In the genomic region with DNA sequence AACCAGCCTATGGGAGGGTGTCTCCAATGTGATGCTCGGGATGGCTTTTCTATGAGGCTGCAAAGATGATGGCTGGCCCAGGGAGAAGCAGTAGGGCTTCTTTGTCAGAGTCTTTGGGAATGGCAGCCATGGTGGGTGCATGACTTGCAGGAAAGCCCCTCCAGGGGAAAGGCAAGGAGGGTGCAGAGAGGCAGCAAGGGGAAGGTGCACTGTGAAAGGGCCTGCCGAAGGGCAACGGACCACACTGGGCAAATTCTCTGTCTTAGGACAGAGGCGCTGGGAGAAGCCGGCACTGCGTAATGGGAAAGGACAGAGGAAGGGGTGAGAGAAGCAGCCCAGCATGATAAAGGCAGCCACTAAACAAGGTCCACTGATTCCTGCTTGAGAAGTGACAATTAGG, we compare ENCODE assay signal across 38 cellular contexts.
"Had no signal": no experiment of that assay in that cellular context is flagged by ENCODE, and none has a peak within 500 bp of the region (broad histone marks: within the 10 kb centered on the region; RNA-seq: fewer than 3 reads in every experiment).

No MANE protein-coding gene starts in this region.

- H3K36me3 Mint-ChIP-seq: activated naive CD4-positive, alpha-beta T cell treated with anti-CD3 and anti-CD28 coated beads, Interleukin-2, amount 10 ng/mL, durations not matched to agents 7 days and 5 days; activated naive CD8-positive, alpha-beta T cell treated with anti-CD3 and anti-CD28 coated beads, Interleukin-2, amount 10 ng/mL, durations not matched to agents 7 days and 5 days; brain had no signal

- H3K36me3 ChIP-seq: adrenal gland, ascending aorta, brain microvascular endothelial cell, breast epithelium, cardiac muscle cell had no signal

- H3K27ac Mint-ChIP-seq: activated naive CD4-positive, alpha-beta T cell treated with anti-CD3 and anti-CD28 coated beads for 36 hours; activated naive CD4-positive, alpha-beta T cell treated with anti-CD3 and anti-CD28 coated beads, Interleukin-2, amount 10 ng/mL, durations not matched to agents 7 days and 5 days; activated naive CD4-positive, alpha-beta T cell treated with anti-CD3 and anti-CD28 coated beads, Interleukin-2, amount 50 U/mL, for 24 hours; activated naive CD4-positive, alpha-beta T cell treated with anti-CD3 and anti-CD28 coated beads, Interleukin-2, amount 50 U/mL, for 72 hours; activated naive CD8-positive, alpha-beta T cell; activated naive CD8-positive, alpha-beta T cell treated with anti-CD3 and anti-CD28 coated beads for 36 hours; activated naive CD8-positive, alpha-beta T cell treated with anti-CD3 and anti-CD28 coated beads, Interleukin-2, amount 10 ng/mL, durations not matched to agents 7 days and 5 days; activated naive CD8-positive, alpha-beta T cell treated with anti-CD3 and anti-CD28 coated beads, Interleukin-2, amount 50 U/mL, for 24 hours; activated T-cell treated with anti-CD3 and anti-CD28 coated beads, Interleukin-2, amount 50 U/mL, for 24 hours; activated T-cell treated with anti-CD3 and anti-CD28 coated beads, Interleukin-2, amount 50 U/mL, for 72 hours; activated T-helper 1 cell treated with anti-CD3 and anti-CD28 coated beads, Interleukin-12 subunit alpha, Interleukin-12 subunit beta, Interleukin-2, Interleukin-4 antibody, amounts not matched to agents 30 ng/mL and 10 ng/mL and 1 ng/mL, durations not matched to agents 14 hours and 24 hours and 36 hours; activated T-helper 17 cell treated with anti-CD3 and anti-CD28 coated beads, Interleukin-2, amount 50 U/mL, for 72 hours; activated T-helper 2 cell treated with anti-CD3 and anti-CD28 coated beads, Interferon-gamma antibody, Interleukin-2, Interleukin-4, amounts not matched to agents 10 μg/mL and 5 μg/mL and 100 μg/mL, durations not matched to agents 14 hours and 24 hours and 36 hours; brain had no signal

- H3K27me3 Mint-ChIP-seq: activated naive CD4-positive, alpha-beta T cell treated with anti-CD3 and anti-CD28 coated beads, Interleukin-2, amount 10 ng/mL, durations not matched to agents 7 days and 5 days; activated naive CD4-positive, alpha-beta T cell treated with anti-CD3 and anti-CD28 coated beads, Interleukin-2, amount 50 U/mL, for 24 hours; activated naive CD8-positive, alpha-beta T cell; activated naive CD8-positive, alpha-beta T cell treated with anti-CD3 and anti-CD28 coated beads for 36 hours; activated naive CD8-positive, alpha-beta T cell treated with anti-CD3 and anti-CD28 coated beads, Interleukin-2, amount 10 ng/mL, durations not matched to agents 7 days and 5 days; activated naive CD8-positive, alpha-beta T cell treated with anti-CD3 and anti-CD28 coated beads, Interleukin-2, amount 50 U/mL, for 24 hours; activated T-cell treated with anti-CD3 and anti-CD28 coated beads, Interleukin-2, amount 50 U/mL, for 24 hours; activated T-helper 17 cell treated with anti-CD3 and anti-CD28 coated beads, Interleukin-2, amount 50 U/mL, for 72 hours; central memory CD8-positive, alpha-beta T cell had no signal

- H3K27ac ChIP-seq: adrenal gland, ascending aorta, brain microvascular endothelial cell, breast epithelium, cardiac muscle cell had no signal

- H3K4me1 ChIP-seq: adrenal gland, breast epithelium had no signal

- DNase-seq: activated effector memory CD4-positive, alpha-beta T cell treated with anti-CD3 and anti-CD28 coated beads, Interleukin-2, amount 50 U/mL, for 16 hours; activated effector memory CD4-positive, alpha-beta T cell treated with Interleukin-2 at 50 U/mL for 16 hours; activated gamma-delta T cell; activated gamma-delta T cell treated with Interleukin-2 at 50 U/mL for 16 hours; activated naive CD4-positive, alpha-beta T cell; activated naive CD4-positive, alpha-beta T cell treated with anti-CD3 and anti-CD28 coated beads for 36 hours; activated naive CD4-positive, alpha-beta T cell treated with anti-CD3 and anti-CD28 coated beads, Interleukin-2, amount 10 ng/mL, durations not matched to agents 7 days and 5 days; activated naive CD4-positive, alpha-beta T cell treated with anti-CD3 and anti-CD28 coated beads, Interleukin-2, amount 50 U/mL, for 16 hours; activated naive CD4-positive, alpha-beta T cell treated with Interleukin-2 at 50 U/mL for 16 hours; activated naive CD8-positive, alpha-beta T cell treated with anti-CD3 and anti-CD28 coated beads for 36 hours; activated naive CD8-positive, alpha-beta T cell treated with anti-CD3 and anti-CD28 coated beads, Interleukin-2, amount 10 ng/mL, durations not matched to agents 7 days and 5 days; activated naive CD8-positive, alpha-beta T cell treated with anti-CD3 and anti-CD28 coated beads, Interleukin-2, amount 50 U/mL, for 24 hours; activated T-cell treated with anti-CD3 and anti-CD28 coated beads for 4 hours; activated T-cell treated with anti-CD3 and anti-CD28 coated beads, Interleukin-2, amount 50 U/mL, for 1 hour; activated T-cell treated with anti-CD3 and anti-CD28 coated beads, Interleukin-2, amount 50 U/mL, for 24 hours; activated T-cell treated with anti-CD3 and anti-CD28 coated beads, Interleukin-2, amount 50 U/mL, for 48 hours; activated T-cell treated with anti-CD3 and anti-CD28 coated beads, Interleukin-2, amount 50 U/mL, for 72 hours; adrenal gland; amniotic stem cell; amygdala; anterior cingulate cortex; aorta; body of pancreas; brain microvascular endothelial cell; caudate nucleus; central memory CD4-positive, alpha-beta T cell; cerebellar nuclear complex had no signal

- H3K4me3 Mint-ChIP-seq: activated naive CD4-positive, alpha-beta T cell treated with anti-CD3 and anti-CD28 coated beads for 36 hours; activated naive CD4-positive, alpha-beta T cell treated with anti-CD3 and anti-CD28 coated beads, Interleukin-2, amount 10 ng/mL, durations not matched to agents 7 days and 5 days; activated naive CD4-positive, alpha-beta T cell treated with anti-CD3 and anti-CD28 coated beads, Interleukin-2, amount 50 U/mL, for 24 hours; activated naive CD8-positive, alpha-beta T cell; activated naive CD8-positive, alpha-beta T cell treated with anti-CD3 and anti-CD28 coated beads for 36 hours; activated naive CD8-positive, alpha-beta T cell treated with anti-CD3 and anti-CD28 coated beads, Interleukin-2, amount 10 ng/mL, durations not matched to agents 7 days and 5 days; activated naive CD8-positive, alpha-beta T cell treated with anti-CD3 and anti-CD28 coated beads, Interleukin-2, amount 50 U/mL, for 24 hours; activated T-cell treated with anti-CD3 and anti-CD28 coated beads, Interleukin-2, amount 50 U/mL, for 24 hours; activated T-cell treated with anti-CD3 and anti-CD28 coated beads, Interleukin-2, amount 50 U/mL, for 72 hours; activated T-helper 1 cell treated with anti-CD3 and anti-CD28 coated beads, Interleukin-12 subunit alpha, Interleukin-12 subunit beta, Interleukin-2, Interleukin-4 antibody, amounts not matched to agents 30 ng/mL and 10 ng/mL and 1 ng/mL, durations not matched to agents 14 hours and 24 hours and 36 hours; activated T-helper 17 cell treated with anti-CD3 and anti-CD28 coated beads, Interleukin-2, amount 50 U/mL, for 72 hours; brain; central memory CD8-positive, alpha-beta T cell had no signal

- H3K9me3 Mint-ChIP-seq: activated naive CD4-positive, alpha-beta T cell treated with anti-CD3 and anti-CD28 coated beads for 36 hours; activated naive CD4-positive, alpha-beta T cell treated with anti-CD3 and anti-CD28 coated beads, Interleukin-2, amount 10 ng/mL, durations not matched to agents 7 days and 5 days; activated naive CD4-positive, alpha-beta T cell treated with anti-CD3 and anti-CD28 coated beads, Interleukin-2, amount 50 U/mL, for 24 hours; activated naive CD4-positive, alpha-beta T cell treated with anti-CD3 and anti-CD28 coated beads, Interleukin-2, amount 50 U/mL, for 72 hours; activated naive CD8-positive, alpha-beta T cell treated with anti-CD3 and anti-CD28 coated beads for 36 hours; activated naive CD8-positive, alpha-beta T cell treated with anti-CD3 and anti-CD28 coated beads, Interleukin-2, amount 10 ng/mL, durations not matched to agents 7 days and 5 days; activated naive CD8-positive, alpha-beta T cell treated with anti-CD3 and anti-CD28 coated beads, Interleukin-2, amount 50 U/mL, for 24 hours; activated T-cell treated with anti-CD3 and anti-CD28 coated beads, Interleukin-2, amount 50 U/mL, for 24 hours; activated T-cell treated with anti-CD3 and anti-CD28 coated beads, Interleukin-2, amount 50 U/mL, for 72 hours; activated T-helper 1 cell treated with anti-CD3 and anti-CD28 coated beads, Interleukin-12 subunit alpha, Interleukin-12 subunit beta, Interleukin-2, Interleukin-4 antibody, amounts not matched to agents 30 ng/mL and 10 ng/mL and 1 ng/mL, durations not matched to agents 14 hours and 24 hours and 36 hours; activated T-helper 17 cell treated with anti-CD3 and anti-CD28 coated beads, Interleukin-2, amount 50 U/mL, for 72 hours; activated T-helper 2 cell treated with anti-CD3 and anti-CD28 coated beads, Interferon-gamma antibody, Interleukin-2, Interleukin-4, amounts not matched to agents 10 μg/mL and 5 μg/mL and 100 μg/mL, durations not matched to agents 14 hours and 24 hours and 36 hours; brain; central memory CD8-positive, alpha-beta T cell had no signal

- H3K9me3 ChIP-seq: adrenal gland, ascending aorta, body of pancreas, breast epithelium had no signal

- H3K4me3 ChIP-seq: adrenal gland, ascending aorta, body of pancreas, breast epithelium, cardiac muscle cell had no signal

- H3K4me1 Mint-ChIP-seq: activated naive CD4-positive, alpha-beta T cell treated with anti-CD3 and anti-CD28 coated beads, Interleukin-2, amount 10 ng/mL, durations not matched to agents 7 days and 5 days; activated naive CD4-positive, alpha-beta T cell treated with anti-CD3 and anti-CD28 coated beads, Interleukin-2, amount 50 U/mL, for 24 hours; activated naive CD8-positive, alpha-beta T cell treated with anti-CD3 and anti-CD28 coated beads for 36 hours; activated naive CD8-positive, alpha-beta T cell treated with anti-CD3 and anti-CD28 coated beads, Interleukin-2, amount 10 ng/mL, durations not matched to agents 7 days and 5 days; activated naive CD8-positive, alpha-beta T cell treated with anti-CD3 and anti-CD28 coated beads, Interleukin-2, amount 50 U/mL, for 24 hours; activated T-helper 17 cell treated with anti-CD3 and anti-CD28 coated beads, Interleukin-2, amount 50 U/mL, for 72 hours; brain; central memory CD8-positive, alpha-beta T cell had no signal

- ATAC-seq: activated naive CD4-positive, alpha-beta T cell treated with anti-CD3 and anti-CD28 coated beads, Interleukin-2, amount 50 U/mL, for 72 hours; activated naive CD8-positive, alpha-beta T cell treated with anti-CD3 and anti-CD28 coated beads, Interleukin-2, amount 50 U/mL, for 24 hours; activated T-cell treated with anti-CD3 and anti-CD28 coated beads, Interleukin-2, amount 50 U/mL, for 72 hours; activated T-helper 17 cell treated with anti-CD3 and anti-CD28 coated beads, Interleukin-2, amount 50 U/mL, for 72 hours; body of pancreas had no signal

- H3K27me3 ChIP-seq: adrenal gland, ascending aorta, body of pancreas, brain microvascular endothelial cell, breast epithelium, cardiac muscle cell had no signal
